Comparison of ENCODE assay signal across 18 cellular contexts in genomic region chr11:15765530-15765929, GRCh38.
DNase-seq lines count a peak whose midpoint lies in the region; ATAC-seq, FAIRE-seq and TF ChIP-seq lines count a peak whose summit lies in the region.
"Had no signal": no experiment of that assay in that cellular context is flagged by ENCODE, and none has a peak within 500 bp of the region (broad histone marks: within the 10 kb centered on the region; RNA-seq: fewer than 3 reads in every experiment).

No MANE protein-coding gene starts in this region.

- DNase-seq in GM12878 (ENCODE audit: low read depth, low spot score) (no peak), mucosa of descending colon (no peak), transverse colon (no peak), osteoblast (ENCODE audit: insufficient read length, low spot score, missing footprints) (no peak)
- DNase-seq: CD4-positive, alpha-beta T cell; GF-D8; GOT3; KBM-7; NCI-H1105 treated with DMSO at 0.1 percent for 48 hours; NCI-H1694; PC-3 had no signal

- SMC1A ChIA-PET in GM12878 (lab: Charles Lee; ENCODE audit: uncharacterized antibody, unreplicated experiment), result interaction anchor here (1.4 to 2.0 kb wide), 5 partner anchors 8 to 53 kb away, joined by 4 to 5 read pairs (median 5); no protein-coding TSS in a partner anchor

- H3K9ac ChIP-seq in GM12878 (ENCODE audit: control insufficient read depth, insufficient read depth, low read length), result no peak overlapping the region

- POLR2A ChIA-PET in GM12878 (lab: Charles Lee), result no interaction called here

- TF ChIP-seq CTCF in GM12878 (IDR thresholded peaks at IDR 0.05 in 2 of 3, conservative IDR thresholded peaks at IDR 0.05 in 1 of 3; ENCODE audit: control insufficient read depth in 2 of 3, extremely low read depth in 1 of 3, insufficient read depth in 1 of 3, low read depth in 3 of 3, low read length in 3 of 3), result no peak
- TF ChIP-seq CTCF in mucosa of descending colon (IDR thresholded peaks at IDR 0.05), result no peak
- TF ChIP-seq CTCF in transverse colon (IDR thresholded peaks at IDR 0.05), result no peak
- TF ChIP-seq CTCF in osteoblast (IDR thresholded peaks at IDR 0.05; ENCODE audit: extremely low read depth, low read depth, low read length), result no peak

- CTCF ChIA-PET in GM12878 (lab: Yijun Ruan, JAX), result interaction anchor here (0.6 to 1.0 kb wide), 3 partner anchors 54 to 290 kb away, joined by 3 to 5 read pairs (median 3); no protein-coding TSS in a partner anchor

- TF ChIP-seq EP300 in GM12878 (IDR thresholded peaks at IDR 0.05; ENCODE audit: borderline replicate concordance in 1 of 2, control insufficient read depth in 1 of 2, low read depth in 2 of 2, low read length in 2 of 2) (no peak), transverse colon (IDR thresholded peaks at IDR 0.05; ENCODE audit: low read depth) (no peak)

- TF ChIP-seq POLR2A in GM12878 (IDR thresholded peaks at IDR 0.05; ENCODE audit: low read depth, low read length) (no peak), transverse colon (IDR thresholded peaks at IDR 0.05) (no peak)

- H3K27ac ChIP-seq in GM12878 (ENCODE audit: control insufficient read depth, insufficient read depth) (no peak overlapping the region), transverse colon (peak overlapping the region in 3 of 4 donors; percentile 67 to 80 (median 69)), osteoblast (ENCODE audit: low read depth, low read length) (no peak overlapping the region)
- H3K27ac ChIP-seq: A549, RWPE1 had no signal

- TF ChIP-seq RAD21 in GM12878 (IDR thresholded peaks at IDR 0.05; ENCODE audit: insufficient read depth, low read depth, low read length), result no peak

- H4K20me1 ChIP-seq in GM12878 (ENCODE audit: control insufficient read depth, insufficient read depth), result no peaks in the 10 kb centered on the region
- H4K20me1 ChIP-seq in osteoblast (ENCODE audit: insufficient read depth, low read length), result no peaks in the 10 kb centered on the region

- H3K4me2 ChIP-seq in GM12878 (ENCODE audit: control insufficient read depth, insufficient read depth), result no peak overlapping the region
- H3K4me2 ChIP-seq in osteoblast (ENCODE audit: insufficient read depth, low read length), result no peak overlapping the region
- H3K4me2 ChIP-seq: A549 had no signal

- no peaks in the 10 kb centered on the region for H3K4me1 ChIP-seq in GM12878 (ENCODE audit: control insufficient read depth, insufficient read depth, low read length)
- peaks cover 11% of the 10 kb centered on the region for H3K4me1 ChIP-seq in mucosa of descending colon (ENCODE audit: low read depth)
- H3K4me1 ChIP-seq in transverse colon, result peaks cover 0 to 51% (median 19%) of the 10 kb centered on the region in 4 donors
- H3K4me1 ChIP-seq in osteoblast (ENCODE audit: insufficient read depth, low read length), result no peaks in the 10 kb centered on the region
- H3K4me1 ChIP-seq: A549 had no signal

- H3K27me3 ChIP-seq in GM12878 (replicated peaks in 1 of 2; ENCODE audit: control insufficient read depth in 2 of 2, insufficient read depth in 2 of 2, low read length in 1 of 2) (no peaks in the 10 kb centered on the region), transverse colon (no peaks in the 10 kb centered on the region), osteoblast (ENCODE audit: insufficient read depth, low read length) (peaks cover 3% of the 10 kb centered on the region)

- FAIRE-seq in GM12878 (lab: Jason Lieb, UNC), result no peak
- FAIRE-seq: A549, HepG2 had no signal

- intact Hi-C loops in GM12878 (cut with micrococcal nuclease; ENCODE audit: unreplicated experiment), result no loop called here
- intact Hi-C loops in mucosa of descending colon (cut with DNase I, micrococcal nuclease), result loop anchor here in 1 of 2 donors (10.0 kb wide), 1 partner anchor 49 kb away; no protein-coding TSS in a partner anchor
- intact Hi-C loops in transverse colon (cut with DNase I; ENCODE audit: low total_unique reads), result no loop called here

- RAD21 ChIA-PET in GM12878 (lab: Charles Lee; ENCODE audit: unreplicated experiment), result no interaction called here

- ATAC-seq in HG03432 (IDR thresholded peaks at IDR 0.05; ENCODE audit: unreplicated experiment) (peak; percentile 46), GM12878 (peak; percentile 56), mucosa of descending colon (peak; percentile 28), HG02852 (IDR thresholded peaks at IDR 0.05; ENCODE audit: unreplicated experiment) (no peak), HG03175 (IDR thresholded peaks at IDR 0.05; ENCODE audit: unreplicated experiment) (no peak)
- ATAC-seq: A549, HCT116, HepG2, PC-3 had no signal

- H3K79me2 ChIP-seq in GM12878 (ENCODE audit: control insufficient read depth, insufficient read depth, low read length) (no peaks in the 10 kb centered on the region), osteoblast (ENCODE audit: insufficient read depth, low read length) (no peaks in the 10 kb centered on the region)

- H3K9me3 ChIP-seq in GM12878 (replicated peaks; ENCODE audit: control insufficient read depth, insufficient read depth, low read length) (no peaks in the 10 kb centered on the region), mucosa of descending colon (no peaks in the 10 kb centered on the region), transverse colon (no peaks in the 10 kb centered on the region), osteoblast (ENCODE audit: low read depth, low read length) (no peaks in the 10 kb centered on the region)

- H2AFZ ChIP-seq in GM12878 (ENCODE audit: control insufficient read depth, low read depth, low read length) (no peak overlapping the region), osteoblast (ENCODE audit: low read length) (no peak overlapping the region)

- in situ Hi-C loops in GM12878 (cut with MboI) (no loop called here), transverse colon (cut with MboI; ENCODE audit: low pct_ligation_motif_present in 1 of 4, low pct_unique_long_range_greater_than_20kb in 1 of 4, low sequenced_read_pairs in 3 of 4) (no loop called here)

- H3K4me3 ChIP-seq in GM12878, result no peak overlapping the region
- no peak overlapping the region for H3K4me3 ChIP-seq in mucosa of descending colon
- peak overlapping the region in 1 of 4 donors; percentile 29 for H3K4me3 ChIP-seq in transverse colon
- H3K4me3 ChIP-seq in osteoblast (ENCODE audit: insufficient read depth, low read length), result no peak overlapping the region
- H3K4me3 ChIP-seq: A549 had no signal

- WGBS in GM12878 (ENCODE audit: insufficient coverage, insufficient replicate concordance, low lambda C conversion rate, missing lambda C conversion rate), result 0% methylated on average over 3 of the region's 3 CpGs
- 47 to 50% methylated on average over 3 of the region's 3 CpGs for WGBS in transverse colon (ENCODE audit: low coverage in 1 of 2), 2 donors

- BruUV-seq in GM12878 (replicated peaks; lab: Mats Ljungman, UMichigan), result no TSS peak

- H3K36me3 ChIP-seq in GM12878 (ENCODE audit: control insufficient read depth in 2 of 2, insufficient read depth in 2 of 2, low read length in 1 of 2), result no peaks in the 10 kb centered on the region
- H3K36me3 ChIP-seq in mucosa of descending colon (ENCODE audit: low read depth), result no peaks in the 10 kb centered on the region
- H3K36me3 ChIP-seq in transverse colon, result no peaks in the 10 kb centered on the region
- H3K36me3 ChIP-seq in osteoblast (ENCODE audit: insufficient read depth, low read length), result no peaks in the 10 kb centered on the region

TF ChIP-seq in GM12878, 131 proteins besides CTCF, POLR2A, EP300 and RAD21 (continues in another document):
- TF ChIP-seq RB1 (IDR thresholded peaks at IDR 0.05; ENCODE audit: borderline replicate concordance) (no peak), CBX3 (IDR thresholded peaks at IDR 0.05; ENCODE audit: borderline replicate concordance, low read depth) (no peak), MYB (IDR thresholded peaks at IDR 0.05; ENCODE audit: borderline replicate concordance, low read depth, low read length) (no peak), TCF7 (IDR thresholded peaks at IDR 0.05; ENCODE audit: borderline replicate concordance) (no peak), IRF4 (IDR thresholded peaks at IDR 0.05; ENCODE audit: low read depth, low read length) (no peak), CBFB (IDR thresholded peaks at IDR 0.05; ENCODE audit: low read depth) (no peak), MTA2 (IDR thresholded peaks at IDR 0.05; ENCODE audit: low read depth) (no peak), KDM1A (IDR thresholded peaks at IDR 0.05; ENCODE audit: borderline replicate concordance) (no peak), FOXM1 (IDR thresholded peaks at IDR 0.05; ENCODE audit: low read depth, low read length) (no peak), MEF2B (IDR thresholded peaks at IDR 0.05; ENCODE audit: partially characterized antibody, poor library complexity, severe bottlenecking) (no peak), SP1 (IDR thresholded peaks at IDR 0.05; ENCODE audit: low read depth, low read length) (no peak)
- TF ChIP-seq, protein P1, sequence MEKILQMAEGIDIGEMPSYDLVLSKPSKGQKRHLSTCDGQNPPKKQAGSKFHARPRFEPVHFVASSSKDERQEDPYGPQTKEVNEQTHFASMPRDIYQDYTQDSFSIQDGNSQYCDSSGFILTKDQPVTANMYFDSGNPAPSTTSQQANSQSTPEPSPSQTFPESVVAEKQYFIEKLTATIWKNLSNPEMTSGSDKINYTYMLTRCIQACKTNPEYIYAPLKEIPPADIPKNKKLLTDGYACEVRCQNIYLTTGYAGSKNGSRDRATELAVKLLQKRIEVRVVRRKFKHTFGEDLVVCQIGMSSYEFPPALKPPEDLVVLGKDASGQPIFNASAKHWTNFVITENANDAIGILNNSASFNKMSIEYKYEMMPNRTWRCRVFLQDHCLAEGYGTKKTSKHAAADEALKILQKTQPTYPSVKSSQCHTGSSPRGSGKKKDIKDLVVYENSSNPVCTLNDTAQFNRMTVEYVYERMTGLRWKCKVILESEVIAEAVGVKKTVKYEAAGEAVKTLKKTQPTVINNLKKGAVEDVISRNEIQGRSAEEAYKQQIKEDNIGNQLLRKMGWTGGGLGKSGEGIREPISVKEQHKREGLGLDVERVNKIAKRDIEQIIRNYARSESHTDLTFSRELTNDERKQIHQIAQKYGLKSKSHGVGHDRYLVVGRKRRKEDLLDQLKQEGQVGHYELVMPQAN (conservative IDR thresholded peaks at IDR 0.05), result no peak
- TF ChIP-seq, protein P2, sequence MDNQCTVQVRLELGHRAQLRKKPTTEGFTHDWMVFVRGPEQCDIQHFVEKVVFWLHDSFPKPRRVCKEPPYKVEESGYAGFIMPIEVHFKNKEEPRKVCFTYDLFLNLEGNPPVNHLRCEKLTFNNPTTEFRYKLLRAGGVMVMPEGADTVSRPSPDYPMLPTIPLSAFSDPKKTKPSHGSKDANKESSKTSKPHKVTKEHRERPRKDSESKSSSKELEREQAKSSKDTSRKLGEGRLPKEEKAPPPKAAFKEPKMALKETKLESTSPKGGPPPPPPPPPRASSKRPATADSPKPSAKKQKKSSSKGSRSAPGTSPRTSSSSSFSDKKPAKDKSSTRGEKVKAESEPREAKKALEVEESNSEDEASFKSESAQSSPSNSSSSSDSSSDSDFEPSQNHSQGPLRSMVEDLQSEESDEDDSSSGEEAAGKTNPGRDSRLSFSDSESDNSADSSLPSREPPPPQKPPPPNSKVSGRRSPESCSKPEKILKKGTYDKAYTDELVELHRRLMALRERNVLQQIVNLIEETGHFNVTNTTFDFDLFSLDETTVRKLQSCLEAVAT (IDR thresholded peaks at IDR 0.05), result no peak

Comparison
In these comparisons a context has a peak if more than half of its experiments do, and no peak if none do; other contexts are left out.
1. ATAC-seq: peak in HG03432 (single experiment), GM12878 (single experiment) and mucosa of descending colon (single experiment); none in HG02852 (single experiment) and HG03175 (single experiment).
2. H3K27ac ChIP-seq: peak in transverse colon (3 of 4); none in GM12878 (single experiment) and osteoblast (single experiment).